17 cellular contexts compared by ENCODE assay signal in the genomic region with DNA sequence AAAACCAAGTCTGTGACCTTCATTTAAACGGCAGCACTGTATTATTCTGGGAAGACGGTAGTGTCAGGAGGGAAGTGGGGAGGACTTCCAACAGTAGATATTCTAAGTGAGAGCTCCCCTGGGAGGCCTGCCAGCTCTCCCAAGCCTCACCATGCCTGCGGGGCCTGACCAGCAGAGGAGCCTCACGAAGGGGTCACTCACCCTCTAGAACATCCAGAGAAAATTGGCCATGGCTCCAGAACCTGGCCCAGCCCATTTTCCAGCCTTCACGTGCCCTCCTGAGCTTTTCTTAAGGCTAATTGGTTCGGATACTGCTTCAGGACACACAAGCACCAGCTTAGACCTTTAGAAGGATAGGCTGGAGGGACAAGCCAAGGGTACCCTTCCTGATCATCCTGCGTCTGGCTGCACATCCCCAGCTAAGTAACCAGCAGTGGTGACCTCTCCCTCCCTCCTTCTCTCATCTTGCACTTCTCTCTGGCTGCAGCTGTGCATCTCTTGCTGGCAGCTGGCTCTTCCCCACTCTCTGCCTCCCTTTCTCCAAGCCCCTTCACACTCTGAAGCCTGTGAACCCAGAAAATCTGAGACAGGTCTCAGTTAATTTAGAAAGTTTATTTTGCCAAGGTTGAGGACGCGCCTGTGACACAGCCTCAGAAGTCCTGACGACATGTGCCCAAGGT.
DNase-seq lines count a peak whose midpoint lies in the region; ATAC-seq and TF ChIP-seq lines count a peak whose summit lies in the region.
"Had no signal": no experiment of that assay in that cellular context is flagged by ENCODE, and none has a peak within 500 bp of the region (broad histone marks: within the 10 kb centered on the region; RNA-seq: fewer than 3 reads in every experiment).

No MANE protein-coding gene starts in this region.

- ATAC-seq in heart left ventricle (peak in 3 of 4 donors; percentile 7 to 18 (median 8)), thoracic aorta (ENCODE audit: insufficient number of reproducible peaks, low FRiP score, low read depth) (no peak), GM18505 (IDR thresholded peaks at IDR 0.05; ENCODE audit: unreplicated experiment) (no peak), HG03457 (IDR thresholded peaks at IDR 0.05; ENCODE audit: unreplicated experiment) (no peak)
- ATAC-seq: HCT116 had no signal

- H3K36me3 ChIP-seq in heart left ventricle (no peaks in the 10 kb centered on the region), thoracic aorta (no peaks in the 10 kb centered on the region)

- H3K27me3 Mint-ChIP-seq in nephron (ENCODE audit: low read depth) = peaks cover 7% of the 10 kb centered on the region

- H3K9me3 ChIP-seq in heart left ventricle = peaks cover 0 to 4% (median 0%) of the 10 kb centered on the region in 12 donors
- H3K9me3 ChIP-seq in thoracic aorta = no peaks in the 10 kb centered on the region

- no peaks in the 10 kb centered on the region for H3K27me3 ChIP-seq in heart left ventricle
- no peaks in the 10 kb centered on the region for H3K27me3 ChIP-seq in thoracic aorta (replicated peaks; ENCODE audit: insufficient read depth)

- intact Hi-C loops in heart left ventricle (cut with DNase I) = no loop called here

- TF ChIP-seq CTCF in heart left ventricle (IDR thresholded peaks at IDR 0.05) (no peak), nephron (IDR thresholded peaks at IDR 0.05; ENCODE audit: unreplicated experiment in 3 of 3) (no peak), thoracic aorta (IDR thresholded peaks at IDR 0.05) (no peak)

- peak overlapping the region in 2 of 3 experiments; percentile 6 to 15 for H3K4me3 Mint-ChIP-seq in nephron
- H3K4me3 Mint-ChIP-seq: activated naive CD8-positive, alpha-beta T cell treated with anti-CD3 and anti-CD28 coated beads, Interleukin-2, amount 10 ng/mL, durations not matched to agents 7 days and 5 days; activated T-cell treated with anti-CD3 and anti-CD28 coated beads, Interleukin-2, amount 50 U/mL, for 24 hours; B cell; central memory CD8-positive, alpha-beta T cell; endodermal cell; naive B cell had no signal

- H3K4me1 Mint-ChIP-seq in nephron = peaks cover 88% of the 10 kb centered on the region
- H3K4me1 Mint-ChIP-seq: activated naive CD8-positive, alpha-beta T cell treated with anti-CD3 and anti-CD28 coated beads, Interleukin-2, amount 10 ng/mL, durations not matched to agents 7 days and 5 days; B cell; central memory CD8-positive, alpha-beta T cell; naive B cell had no signal

- WGBS in heart left ventricle, 4 donors = 57 to 62% (median 59%) methylated on average over 10 of the region's 10 CpGs

- H3K4me3 ChIP-seq in heart left ventricle (no peak overlapping the region), thoracic aorta (no peak overlapping the region)

- DNase-seq in RPMI7951 (ENCODE audit: low read depth) (peak; percentile 86), heart left ventricle (peak in 3 of 5 donors; percentile 56 to 66 (median 65)), thoracic aorta (ENCODE audit: low spot score) (no peak), pons (ENCODE audit: low spot score) (no peak), AML-193 (lab: John Stamatoyannopoulos, UW) (no peak)
- DNase-seq: activated naive CD8-positive, alpha-beta T cell treated with anti-CD3 and anti-CD28 coated beads, Interleukin-2, amount 10 ng/mL, durations not matched to agents 7 days and 5 days; activated T-cell treated with anti-CD3 and anti-CD28 coated beads, Interleukin-2, amount 50 U/mL, for 24 hours; endodermal cell; naive B cell; NCI-H2107; NCI-H69 had no signal

- peak overlapping the region; percentile 35 to 86 (median 77) for H3K27ac ChIP-seq in heart left ventricle
- peak overlapping the region; percentile 44 to 49 for H3K27ac ChIP-seq in thoracic aorta

- no peaks in the 10 kb centered on the region for H3K36me3 Mint-ChIP-seq in nephron (ENCODE audit: low read depth)
- H3K36me3 Mint-ChIP-seq: activated naive CD8-positive, alpha-beta T cell treated with anti-CD3 and anti-CD28 coated beads, Interleukin-2, amount 10 ng/mL, durations not matched to agents 7 days and 5 days had no signal

- peaks cover 4 to 58% (median 38%) of the 10 kb centered on the region in 12 donors for H3K4me1 ChIP-seq in heart left ventricle
- peaks cover 3 to 49% of the 10 kb centered on the region in 2 donors for H3K4me1 ChIP-seq in thoracic aorta (ENCODE audit: control insufficient read depth in 1 of 2, low read depth in 2 of 2)

- H3K27ac Mint-ChIP-seq in nephron = peak overlapping the region; percentile 81 to 99 (median 96)
- H3K27ac Mint-ChIP-seq: activated naive CD8-positive, alpha-beta T cell treated with anti-CD3 and anti-CD28 coated beads, Interleukin-2, amount 10 ng/mL, durations not matched to agents 7 days and 5 days; activated T-cell treated with anti-CD3 and anti-CD28 coated beads, Interleukin-2, amount 50 U/mL, for 24 hours; B cell; endodermal cell; naive B cell had no signal

- TF ChIP-seq POLR2A in heart left ventricle (IDR thresholded peaks at IDR 0.05) (no peak), GM18505 (IDR thresholded peaks at IDR 0.05; ENCODE audit: borderline replicate concordance, extremely low read depth, insufficient read depth, insufficient read length) (no peak)

- no peaks in the 10 kb centered on the region for H3K9me3 Mint-ChIP-seq in nephron
- H3K9me3 Mint-ChIP-seq: activated naive CD8-positive, alpha-beta T cell treated with anti-CD3 and anti-CD28 coated beads, Interleukin-2, amount 10 ng/mL, durations not matched to agents 7 days and 5 days; central memory CD8-positive, alpha-beta T cell; endodermal cell had no signal

Comparison
In these comparisons a context has a peak if more than half of its experiments do, and no peak if none do; other contexts are left out.
1. DNase-seq: peak in RPMI7951 (single experiment) and heart left ventricle (3 of 5); none in thoracic aorta (single experiment), pons (single experiment) and AML-193 (0 of 2).
2. ATAC-seq: peak in heart left ventricle (3 of 4); none in thoracic aorta (single experiment), GM18505 (single experiment) and HG03457 (single experiment).